Comparison of ENCODE assay signal across 1 cellular context in genomic region chrX:47560831-47561652, GRCh38.
A peak's percentile ranks its signal among the peaks of the same experiment; 100 is the strongest.
TF ChIP-seq lines count a peak whose summit lies in the region.

Gene ARAF (plus strand): TSS chrX:47561205. CDS start chrX:47562968, 1,763 bp downstream.

TF ChIP-seq in HEK293, 187 proteins besides CTCF, POLR2A, EP300 and RAD21 (continued from another document and continues in another):
- peak; percentile 100 for TF ChIP-seq PRDM10 (tag by site-specific recombination; IDR thresholded peaks at IDR 0.05)
- TF ChIP-seq ZNF18 (tag by site-specific recombination; IDR thresholded peaks at IDR 0.05), result no peak
- TF ChIP-seq ZNF341 (tag by site-specific recombination; IDR thresholded peaks at IDR 0.05; ENCODE audit: low read depth), result peak; percentile 99
- no peak for TF ChIP-seq ZNF544 (tag by site-specific recombination; IDR thresholded peaks at IDR 0.05)
- no peak for TF ChIP-seq ZSCAN18 (tag by site-specific recombination; IDR thresholded peaks at IDR 0.05)
- no peak; the same call in 1 of the 2 replicates for TF ChIP-seq ZBTB20 (tag by site-specific recombination; IDR thresholded peaks at IDR 0.05)
- TF ChIP-seq HIC1 (tag by site-specific recombination; IDR thresholded peaks at IDR 0.05), result peak; percentile 98
- peak; percentile 94 for TF ChIP-seq SP2 (tag by site-specific recombination; IDR thresholded peaks at IDR 0.05)
- no peak for TF ChIP-seq ZNF416 (tag by site-specific recombination; IDR thresholded peaks at IDR 0.05)
- no peak for TF ChIP-seq ZNF114 (tag by site-specific recombination; IDR thresholded peaks at IDR 0.05)
- TF ChIP-seq ZFP37 (tag by site-specific recombination; IDR thresholded peaks at IDR 0.05), result 0 out of 2 replicates have a peak, but pooled peaks have one; percentile 36
- no peak for TF ChIP-seq ZNF214 (tag by site-specific recombination; IDR thresholded peaks at IDR 0.05; ENCODE audit: borderline replicate concordance)
- no peak for TF ChIP-seq ZNF354C (tag by site-specific recombination; IDR thresholded peaks at IDR 0.05; ENCODE audit: borderline replicate concordance, low read depth)
- no peak for TF ChIP-seq ZBTB6 (tag by site-specific recombination; IDR thresholded peaks at IDR 0.05)
- TF ChIP-seq ZNF132 (tag by site-specific recombination; IDR thresholded peaks at IDR 0.05; ENCODE audit: borderline replicate concordance), result no peak
- TF ChIP-seq ZFP69B (tag by site-specific recombination; IDR thresholded peaks at IDR 0.05), result no peak
- TF ChIP-seq TCF7L2 (IDR thresholded peaks at IDR 0.05; ENCODE audit: borderline replicate concordance, low read depth, low read length), result no peak
- TF ChIP-seq ZEB2 (tag by site-specific recombination; IDR thresholded peaks at IDR 0.05), result peak; percentile 88
- TF ChIP-seq ZNF37A (tag by site-specific recombination; IDR thresholded peaks at IDR 0.05), result no peak
- TF ChIP-seq SETDB1 (IDR thresholded peaks at IDR 0.05; ENCODE audit: insufficient read length, low read length), result no peak
- no peak for TF ChIP-seq ZNF548 (tag by site-specific recombination; IDR thresholded peaks at IDR 0.05)
- TF ChIP-seq ZNF776 (tag by site-specific recombination; IDR thresholded peaks at IDR 0.05; ENCODE audit: borderline replicate concordance), result no peak
- TF ChIP-seq ZBTB10 (tag by site-specific recombination; IDR thresholded peaks at IDR 0.05), result no peak
- TF ChIP-seq ZNF513 (tag by site-specific recombination; IDR thresholded peaks at IDR 0.05), result no peak
- peak; percentile 83 for TF ChIP-seq ZNF2 (tag by site-specific recombination; IDR thresholded peaks at IDR 0.05)
- no peak for TF ChIP-seq ZNF350 (tag by site-specific recombination; IDR thresholded peaks at IDR 0.05)
- no peak for TF ChIP-seq TRIM28 (IDR thresholded peaks at IDR 0.05; ENCODE audit: borderline replicate concordance, low read length)
- TF ChIP-seq ZNF670 (tag by site-specific recombination; IDR thresholded peaks at IDR 0.05; ENCODE audit: low read depth), result no peak
- no peak for TF ChIP-seq ZSCAN5A (tag by site-specific recombination; IDR thresholded peaks at IDR 0.05)
- no peak for TF ChIP-seq ZNF623 (tag by site-specific recombination; IDR thresholded peaks at IDR 0.05)
- peak; percentile 69 for TF ChIP-seq KLF1 (tag by site-specific recombination; IDR thresholded peaks at IDR 0.05)
- TF ChIP-seq ZNF549 (tag by site-specific recombination; IDR thresholded peaks at IDR 0.05), result no peak
- TF ChIP-seq GLIS1 (tag by site-specific recombination; IDR thresholded peaks at IDR 0.05), result peak; percentile 53
- peak; percentile 57 for TF ChIP-seq ZBTB48 (tag by site-specific recombination; IDR thresholded peaks at IDR 0.05)
- TF ChIP-seq ZNF488 (tag by site-specific recombination; IDR thresholded peaks at IDR 0.05), result no peak
- no peak for TF ChIP-seq ZNF324 (tag by site-specific recombination; IDR thresholded peaks at IDR 0.05)
- no peak for TF ChIP-seq BCL11A (tag by site-specific recombination; IDR thresholded peaks at IDR 0.05; ENCODE audit: low read depth)
- no peak for TF ChIP-seq ZNF404 (tag by site-specific recombination; IDR thresholded peaks at IDR 0.05)
- peak; percentile 31; the same call in 1 of the 2 replicates for TF ChIP-seq GLI4 (tag by site-specific recombination; IDR thresholded peaks at IDR 0.05)
- TF ChIP-seq YY2 (tag by site-specific recombination; IDR thresholded peaks at IDR 0.05), result peak; percentile 76
- TF ChIP-seq ZNF585B (tag by site-specific recombination; IDR thresholded peaks at IDR 0.05), result no peak
- no peak for TF ChIP-seq ZNF777 (tag by site-specific recombination; IDR thresholded peaks at IDR 0.05; ENCODE audit: borderline replicate concordance)
- TF ChIP-seq KLF7 (tag by site-specific recombination; IDR thresholded peaks at IDR 0.05; ENCODE audit: borderline replicate concordance), result 0 out of 2 replicates have a peak, but pooled peaks have one; percentile 64
- no peak for TF ChIP-seq ZNF311 (tag by site-specific recombination; IDR thresholded peaks at IDR 0.05; ENCODE audit: borderline replicate concordance)
- TF ChIP-seq ZNF19 (tag by site-specific recombination; IDR thresholded peaks at IDR 0.05; ENCODE audit: low read depth), result no peak
- no peak for TF ChIP-seq ZNF664 (tag by site-specific recombination; IDR thresholded peaks at IDR 0.05)
- no peak for TF ChIP-seq ZNF624 (tag by site-specific recombination; IDR thresholded peaks at IDR 0.05)
- TF ChIP-seq ZNF48 (tag by site-specific recombination; IDR thresholded peaks at IDR 0.05), result no peak
- no peak for TF ChIP-seq ZNF248 (tag by site-specific recombination; IDR thresholded peaks at IDR 0.05)
- peak; percentile 23; the same call in 1 of the 2 replicates for TF ChIP-seq WT1 (tag by site-specific recombination; IDR thresholded peaks at IDR 0.05)
- peak; percentile 81 for TF ChIP-seq ZBTB8A (tag by site-specific recombination; IDR thresholded peaks at IDR 0.05)
- TF ChIP-seq HOXD13 (CRISPR knock-in tag; IDR thresholded peaks at IDR 0.05; ENCODE audit: borderline replicate concordance), result no peak
- no peak for TF ChIP-seq HOXA7 (CRISPR knock-in tag; IDR thresholded peaks at IDR 0.05; ENCODE audit: borderline replicate concordance)
- no peak for TF ChIP-seq ZNF521 (tag by site-specific recombination; IDR thresholded peaks at IDR 0.05)
- TF ChIP-seq ZNF514 (tag by site-specific recombination; IDR thresholded peaks at IDR 0.05), result no peak
- no peak for TF ChIP-seq ZNF157 (tag by site-specific recombination; IDR thresholded peaks at IDR 0.05)
- TF ChIP-seq SCRT2 (tag by site-specific recombination; IDR thresholded peaks at IDR 0.05), result no peak
